ENCODE assay signal across 8 cellular contexts in the genomic region with DNA sequence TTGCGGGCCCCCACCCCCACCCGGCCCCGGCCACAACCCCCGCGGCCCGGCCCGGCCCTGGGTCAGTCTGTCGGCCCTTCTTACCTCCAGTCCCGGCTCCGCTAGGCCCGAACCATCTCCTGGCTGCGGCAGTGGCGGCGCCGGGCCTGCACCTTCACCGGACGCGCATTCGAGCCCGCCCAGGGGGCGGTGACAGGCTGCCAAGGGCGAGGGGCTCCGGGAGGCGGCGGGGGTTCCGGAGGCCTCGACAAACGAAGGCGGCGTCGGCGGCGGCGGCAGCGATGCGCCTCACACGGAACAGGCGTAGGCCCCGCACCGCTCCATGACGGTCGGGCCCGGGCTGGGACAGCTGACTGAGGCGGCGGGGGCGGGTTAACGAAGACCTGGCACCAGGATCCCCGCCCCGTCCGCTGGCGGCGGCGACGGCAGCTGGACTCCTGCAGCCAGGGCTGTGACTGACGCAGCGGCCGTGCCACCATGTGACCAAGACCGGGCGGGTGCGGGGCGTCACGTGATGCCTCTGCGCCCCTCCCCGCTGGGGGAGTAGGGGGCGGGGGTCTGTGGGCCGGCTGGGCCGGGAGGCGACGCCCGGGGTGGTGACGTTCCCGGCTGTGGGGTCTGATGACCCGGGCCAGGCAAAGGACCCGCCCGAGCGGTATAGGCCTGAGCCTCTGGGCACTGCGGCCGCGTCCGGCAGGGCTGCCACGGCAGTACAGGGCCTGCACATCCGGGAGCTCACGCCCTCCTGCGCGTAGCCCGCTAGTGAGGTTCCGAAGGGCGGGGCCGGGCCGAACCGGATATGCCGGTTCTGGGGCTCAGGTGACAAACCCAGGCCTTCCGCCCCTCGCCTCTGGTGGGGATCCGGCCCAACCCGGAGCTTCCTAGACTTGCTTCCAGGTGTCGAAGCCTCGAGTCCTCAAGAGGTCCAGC. TPM values are rescaled to one million over a fixed set of nuclear protein-coding genes. Genes with fewer than 3 reads are reported as not detected.
DNase-seq lines count a peak whose midpoint lies in the region; ATAC-seq and TF ChIP-seq lines count a peak whose summit lies in the region.

A gene with protein sequence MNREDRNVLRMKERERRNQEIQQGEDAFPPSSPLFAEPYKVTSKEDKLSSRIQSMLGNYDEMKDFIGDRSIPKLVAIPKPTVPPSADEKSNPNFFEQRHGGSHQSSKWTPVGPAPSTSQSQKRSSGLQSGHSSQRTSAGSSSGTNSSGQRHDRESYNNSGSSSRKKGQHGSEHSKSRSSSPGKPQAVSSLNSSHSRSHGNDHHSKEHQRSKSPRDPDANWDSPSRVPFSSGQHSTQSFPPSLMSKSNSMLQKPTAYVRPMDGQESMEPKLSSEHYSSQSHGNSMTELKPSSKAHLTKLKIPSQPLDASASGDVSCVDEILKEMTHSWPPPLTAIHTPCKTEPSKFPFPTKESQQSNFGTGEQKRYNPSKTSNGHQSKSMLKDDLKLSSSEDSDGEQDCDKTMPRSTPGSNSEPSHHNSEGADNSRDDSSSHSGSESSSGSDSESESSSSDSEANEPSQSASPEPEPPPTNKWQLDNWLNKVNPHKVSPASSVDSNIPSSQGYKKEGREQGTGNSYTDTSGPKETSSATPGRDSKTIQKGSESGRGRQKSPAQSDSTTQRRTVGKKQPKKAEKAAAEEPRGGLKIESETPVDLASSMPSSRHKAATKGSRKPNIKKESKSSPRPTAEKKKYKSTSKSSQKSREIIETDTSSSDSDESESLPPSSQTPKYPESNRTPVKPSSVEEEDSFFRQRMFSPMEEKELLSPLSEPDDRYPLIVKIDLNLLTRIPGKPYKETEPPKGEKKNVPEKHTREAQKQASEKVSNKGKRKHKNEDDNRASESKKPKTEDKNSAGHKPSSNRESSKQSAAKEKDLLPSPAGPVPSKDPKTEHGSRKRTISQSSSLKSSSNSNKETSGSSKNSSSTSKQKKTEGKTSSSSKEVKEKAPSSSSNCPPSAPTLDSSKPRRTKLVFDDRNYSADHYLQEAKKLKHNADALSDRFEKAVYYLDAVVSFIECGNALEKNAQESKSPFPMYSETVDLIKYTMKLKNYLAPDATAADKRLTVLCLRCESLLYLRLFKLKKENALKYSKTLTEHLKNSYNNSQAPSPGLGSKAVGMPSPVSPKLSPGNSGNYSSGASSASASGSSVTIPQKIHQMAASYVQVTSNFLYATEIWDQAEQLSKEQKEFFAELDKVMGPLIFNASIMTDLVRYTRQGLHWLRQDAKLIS (minus strand): TSS at position 460 of the 930 bp plus-strand sequence. CDS start 26,445 bp downstream, outside the sequence.

- peak within 1 kb of the TSS; percentile 99 for H3K27ac Mint-ChIP-seq in activated CD4-positive, alpha-beta T cell treated with anti-CD3 and anti-CD28 coated beads for 36 hours

- in situ Hi-C loops in GM18951 (cut with MboI; ENCODE audit: low sequenced_read_pairs, unreplicated experiment): no loop called here

- H3K27me3 Mint-ChIP-seq in activated CD4-positive, alpha-beta T cell treated with anti-CD3 and anti-CD28 coated beads for 36 hours: no peaks in the 10 kb centered on the region

- POLR2A ChIA-PET in activated CD4-positive, alpha-beta T cell treated with anti-CD3 and anti-CD28 coated beads for 36 hours (lab: Charles Lee): interaction anchor here (0.6 to 1.3 kb wide), 3 partner anchors 10 to 1415 kb away, joined by 4 to 6 read pairs (median 4); partner anchors contain the start of gene HSPA4

- peak; percentile 89 for TF ChIP-seq POLR2A in GM18951 (IDR thresholded peaks at IDR 0.05; ENCODE audit: extremely low read depth, insufficient read depth, insufficient read length)

- CTCF ChIA-PET in activated CD4-positive, alpha-beta T cell treated with anti-CD3 and anti-CD28 coated beads for 36 hours (lab: Charles Lee): interaction anchor here (0.6 to 1.3 kb wide), 3 partner anchors 58 to 1151 kb away, joined by 3 read pairs; no protein-coding TSS in a partner anchor

- H3K4me3 ChIP-seq in choroid plexus epithelial cell (ENCODE audit: low read depth, low read length): peak within 1 kb of the TSS; percentile 87

- H3K4me3 Mint-ChIP-seq in activated CD4-positive, alpha-beta T cell treated with anti-CD3 and anti-CD28 coated beads for 36 hours: peak within 1 kb of the TSS; percentile 96

- TF ChIP-seq CTCF in AG09319 (IDR thresholded peaks at IDR 0.05; ENCODE audit: low read depth, low read length) (no peak), choroid plexus epithelial cell (conservative IDR thresholded peaks at IDR 0.05; ENCODE audit: low read depth, low read length) (no peak)

- peaks cover 32% of the 10 kb centered on the region for H3K4me1 Mint-ChIP-seq in activated CD4-positive, alpha-beta T cell treated with anti-CD3 and anti-CD28 coated beads for 36 hours

- peaks cover 18% of the 10 kb centered on the region for H3K36me3 Mint-ChIP-seq in activated CD4-positive, alpha-beta T cell treated with anti-CD3 and anti-CD28 coated beads for 36 hours (ENCODE audit: low read depth)

- no peaks in the 10 kb centered on the region for H3K9me3 Mint-ChIP-seq in activated CD4-positive, alpha-beta T cell treated with anti-CD3 and anti-CD28 coated beads for 36 hours (ENCODE audit: low read depth)

- ATAC-seq in HG03196 (IDR thresholded peaks at IDR 0.05; ENCODE audit: unreplicated experiment): peak; percentile 94
- ATAC-seq in activated CD4-positive, alpha-beta T cell treated with anti-CD3 and anti-CD28 coated beads for 36 hours: peak; percentile 92

- DNase-seq in AG09319 (ENCODE audit: extremely low read depth, low read depth) (peak; percentile 94), NCI-H446 (lab: John Stamatoyannopoulos, UW) (peak; percentile 83 to 95), choroid plexus epithelial cell (ENCODE audit: low read depth) (peak; percentile 98), kidney tubule cell (ENCODE audit: low spot score) (peak; percentile 97)
- peak; percentile 94 for DNase-seq in activated CD4-positive, alpha-beta T cell treated with anti-CD3 and anti-CD28 coated beads for 36 hours
- peak; percentile 59 to 83 (median 66) for DNase-seq in stimulated activated CD4-positive, alpha-beta T cell treated with anti-CD3 and anti-CD28 coated beads, Interleukin-1b, Interleukin-23, amount 100 ng/mL, for 24 hours (ENCODE audit: low read depth in 4 of 4, low spot score in 1 of 4)

- intact Hi-C loops in activated CD4-positive, alpha-beta T cell treated with anti-CD3 and anti-CD28 coated beads for 36 hours (cut with DNase I, micrococcal nuclease): loop anchor here (1.0 to 10.0 kb wide), 9 partner anchors 63 to 1329 kb away; partner anchors contain the start of genes GDF9 (in 2 of the 2), UQCRQ (in 2 of the 2), ZCCHC10 (in 2 of the 2) and KIF3A (in 1 of the 2)

RNA-seq across cellular contexts. Expression of the gene that starts here (rescaled TPM):
- 10 to 100 TPM; 20.9 to 29.3 TPM for total RNA-seq in activated CD4-positive, alpha-beta T cell treated with anti-CD3 and anti-CD28 coated beads for 36 hours

Comparison
In these comparisons a context has a peak if more than half of its experiments do, and no peak if none do; other contexts are left out.
1. Peak in every context shown above with its lines: DNase-seq, ATAC-seq and H3K4me3 ChIP-seq.